1 cellular context compared by ENCODE assay signal in the genomic region with DNA sequence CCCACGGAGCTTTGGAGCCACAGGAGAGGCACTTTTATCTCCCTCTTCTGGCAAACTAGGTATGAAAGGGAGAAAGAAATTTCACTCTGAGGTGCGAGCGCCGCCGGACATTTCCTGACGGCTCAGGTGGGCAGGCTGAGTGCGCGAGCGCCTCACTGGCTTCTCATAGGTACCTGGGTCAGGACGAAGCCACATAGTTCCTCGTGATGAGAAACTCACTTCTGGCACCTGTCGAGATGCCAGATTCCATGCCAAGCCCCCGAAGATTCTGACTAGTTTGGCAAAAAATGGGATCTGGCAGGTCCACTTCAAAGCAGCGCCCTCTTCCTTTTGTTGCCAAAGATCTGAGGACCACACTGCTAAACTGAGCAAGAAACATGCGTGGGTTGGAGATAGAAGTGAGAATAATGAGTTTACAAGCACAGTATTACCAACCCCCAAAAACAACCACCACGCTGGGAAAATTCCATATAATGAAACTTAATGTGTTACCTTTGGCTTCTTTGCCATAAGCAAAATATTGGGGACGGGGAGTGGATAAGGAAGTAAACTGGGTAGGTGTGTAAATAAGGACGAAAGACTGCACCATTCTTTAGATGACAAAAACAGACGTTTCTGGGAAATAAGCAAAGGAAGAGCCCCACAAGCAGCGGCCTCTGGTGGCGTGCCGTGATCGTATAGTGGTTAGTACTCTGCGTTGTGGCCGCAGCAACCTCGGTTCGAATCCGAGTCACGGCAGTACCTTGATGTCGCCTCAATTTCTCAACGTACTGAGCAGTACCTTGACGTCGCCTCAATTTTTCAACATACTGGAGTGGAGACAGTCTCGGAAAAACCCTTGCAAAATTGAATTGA.
TF ChIP-seq lines count a peak whose summit lies in the region.

No MANE protein-coding gene starts in this region.

TF ChIP-seq in IMR-90, 13 proteins besides CTCF, POLR2A, EP300 and RAD21 (continued from another document):
- TF ChIP-seq, protein P1, sequence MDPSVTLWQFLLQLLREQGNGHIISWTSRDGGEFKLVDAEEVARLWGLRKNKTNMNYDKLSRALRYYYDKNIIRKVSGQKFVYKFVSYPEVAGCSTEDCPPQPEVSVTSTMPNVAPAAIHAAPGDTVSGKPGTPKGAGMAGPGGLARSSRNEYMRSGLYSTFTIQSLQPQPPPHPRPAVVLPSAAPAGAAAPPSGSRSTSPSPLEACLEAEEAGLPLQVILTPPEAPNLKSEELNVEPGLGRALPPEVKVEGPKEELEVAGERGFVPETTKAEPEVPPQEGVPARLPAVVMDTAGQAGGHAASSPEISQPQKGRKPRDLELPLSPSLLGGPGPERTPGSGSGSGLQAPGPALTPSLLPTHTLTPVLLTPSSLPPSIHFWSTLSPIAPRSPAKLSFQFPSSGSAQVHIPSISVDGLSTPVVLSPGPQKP (IDR thresholded peaks at IDR 0.05; ENCODE audit: borderline replicate concordance, low read depth, low read length), result no peak
- TF ChIP-seq MAFK (IDR thresholded peaks at IDR 0.05; ENCODE audit: low read depth, low read length) (no peak), MXI1 (IDR thresholded peaks at IDR 0.05; ENCODE audit: borderline replicate concordance, low read depth, low read length) (no peak), SMC3 (IDR thresholded peaks at IDR 0.05; ENCODE audit: low read depth, low read length) (peak; percentile 49), MAZ (IDR thresholded peaks at IDR 0.05; ENCODE audit: borderline replicate concordance, low read depth, low read length) (no peak), FOS (IDR thresholded peaks at IDR 0.05; ENCODE audit: low read depth, low read length) (peak; percentile 67; the same call in 1 of the 2 replicates)
- TF ChIP-seq, protein P2, sequence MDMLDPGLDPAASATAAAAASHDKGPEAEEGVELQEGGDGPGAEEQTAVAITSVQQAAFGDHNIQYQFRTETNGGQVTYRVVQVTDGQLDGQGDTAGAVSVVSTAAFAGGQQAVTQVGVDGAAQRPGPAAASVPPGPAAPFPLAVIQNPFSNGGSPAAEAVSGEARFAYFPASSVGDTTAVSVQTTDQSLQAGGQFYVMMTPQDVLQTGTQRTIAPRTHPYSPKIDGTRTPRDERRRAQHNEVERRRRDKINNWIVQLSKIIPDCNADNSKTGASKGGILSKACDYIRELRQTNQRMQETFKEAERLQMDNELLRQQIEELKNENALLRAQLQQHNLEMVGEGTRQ (IDR thresholded peaks at IDR 0.05; ENCODE audit: low read depth, low read length), result no peak
